32 cellular contexts compared by ENCODE assay signal in the genomic region with DNA sequence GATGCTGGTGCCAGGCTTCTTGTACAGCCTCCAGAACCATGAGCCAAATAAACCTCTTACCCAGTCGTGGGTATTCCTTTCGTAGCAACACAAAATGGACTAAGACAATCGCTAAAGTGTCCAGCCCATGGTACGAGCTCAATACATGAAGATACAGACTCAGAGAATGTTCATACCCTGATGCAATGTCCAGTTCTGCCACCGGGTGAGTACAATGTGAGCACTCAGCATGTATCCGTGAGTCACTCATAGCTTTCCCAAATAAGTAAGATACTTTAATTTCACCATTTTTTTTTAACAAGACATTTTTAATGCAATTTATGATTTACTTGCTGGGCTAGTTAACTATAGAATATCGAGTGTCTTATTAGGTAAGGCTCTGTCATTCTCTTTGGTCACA. TPM values are rescaled to one million over a fixed set of nuclear protein-coding genes. Genes with fewer than 3 reads are reported as not detected.
DNase-seq lines count a peak whose midpoint lies in the region; ATAC-seq and TF ChIP-seq lines count a peak whose summit lies in the region.
"Had no signal": no experiment of that assay in that cellular context is flagged by ENCODE, and none has a peak within 500 bp of the region (broad histone marks: within the 10 kb centered on the region; RNA-seq: fewer than 3 reads in every experiment).

No MANE protein-coding gene starts in this region.

- H3K23ac ChIP-seq in mesenchymal stem cell (ENCODE audit: low read length in 2 of 2): no peak overlapping the region

- H2AK5ac ChIP-seq in mesenchymal stem cell (ENCODE audit: low read length, severe bottlenecking): peak overlapping the region; percentile 69

- H3K36me3 ChIP-seq in left ventricle myocardium inferior: no peaks in the 10 kb centered on the region
- H3K36me3 ChIP-seq in mesenchymal stem cell (ENCODE audit: control insufficient read depth in 1 of 2, insufficient read depth in 2 of 2, low read depth in 1 of 2, low read length in 2 of 2): no peaks in the 10 kb centered on the region
- no peaks in the 10 kb centered on the region for H3K36me3 ChIP-seq in CD8-positive, alpha-beta memory T cell (ENCODE audit: insufficient read depth, low read length)
- H3K36me3 ChIP-seq: HAP-1, sigmoid colon, stomach, tibial nerve had no signal

- ATAC-seq in right cardiac atrium (no peak), natural killer cell (no peak)
- ATAC-seq in effector memory CD8-positive, alpha-beta T cell (replicated peaks): no peak
- ATAC-seq: activated T-cell treated with anti-CD3 and anti-CD28 coated beads, Interleukin-2, amount 50 U/mL, for 4 hours; natural killer cell treated with Interleukin-12 subunit alpha and Interleukin-12 subunit beta and Interleukin-15 and Interleukin-18, amount 100 ng/mL, for 72 hours; T-helper 17 cell had no signal

- H3K14ac ChIP-seq in mesenchymal stem cell (ENCODE audit: low read length in 2 of 2): no peak overlapping the region

- H3K9me3 Mint-ChIP-seq in natural killer cell: peaks cover 0 to 2% of the 10 kb centered on the region in 2 donors
- peaks cover 0 to 4% (median 3%) of the 10 kb centered on the region in 5 donors for H3K9me3 Mint-ChIP-seq in CD8-positive, alpha-beta memory T cell
- H3K9me3 Mint-ChIP-seq in effector memory CD8-positive, alpha-beta T cell: peaks cover 7% of the 10 kb centered on the region in 2 donors
- peaks cover 2% of the 10 kb centered on the region for H3K9me3 Mint-ChIP-seq in activated naive CD8-positive, alpha-beta T cell treated with anti-CD3 and anti-CD28 coated beads for 36 hours
- H3K9me3 Mint-ChIP-seq: central memory CD8-positive, alpha-beta T cell had no signal

- H3K79me1 ChIP-seq in mesenchymal stem cell (replicated peaks; ENCODE audit: low read length, poor library complexity, severe bottlenecking): no peaks in the 10 kb centered on the region

- 91% methylated on average over 7 of the region's 7 CpGs for WGBS in right cardiac atrium
- WGBS in mesenchymal stem cell: 90% methylated on average over 6 of the region's 7 CpGs

- no peaks in the 10 kb centered on the region for H3K36me3 Mint-ChIP-seq in natural killer cell
- no peaks in the 10 kb centered on the region for H3K36me3 Mint-ChIP-seq in CD8-positive, alpha-beta memory T cell
- no peaks in the 10 kb centered on the region for H3K36me3 Mint-ChIP-seq in effector memory CD8-positive, alpha-beta T cell (ENCODE audit: insufficient read depth)
- H3K36me3 Mint-ChIP-seq in activated naive CD8-positive, alpha-beta T cell treated with anti-CD3 and anti-CD28 coated beads for 36 hours: no peaks in the 10 kb centered on the region
- H3K36me3 Mint-ChIP-seq: natural killer cell treated with Interleukin-12 subunit alpha and Interleukin-12 subunit beta and Interleukin-15 and Interleukin-18, amount 100 ng/mL, for 72 hours had no signal

- H3K4ac ChIP-seq in mesenchymal stem cell (ENCODE audit: low read depth in 1 of 2, low read length in 2 of 2): no peak overlapping the region

- TF ChIP-seq CTCF in left ventricle myocardium inferior (IDR thresholded peaks at IDR 0.05; ENCODE audit: borderline replicate concordance): no peak
- TF ChIP-seq CTCF in natural killer cell (IDR thresholded peaks at IDR 0.05): no peak

- DNase-seq in left ventricle myocardium inferior (no peak), right cardiac atrium (no peak), dermis blood vessel endothelial cell (peak; percentile 21), mesenchymal stem cell (no peak), natural killer cell (no peak)
- DNase-seq in CD8-positive, alpha-beta memory T cell: no peak
- DNase-seq in effector memory CD8-positive, alpha-beta T cell: no peak
- no peak for DNase-seq in activated naive CD8-positive, alpha-beta T cell treated with anti-CD3 and anti-CD28 coated beads for 36 hours
- DNase-seq: activated CD4-positive, alpha-beta T cell treated with anti-CD3 and anti-CD28 coated beads for 4 hours; activated T-cell treated with anti-CD3 and anti-CD28 coated beads, Interleukin-2, amount 50 U/mL, for 4 hours; AML-193; amniotic stem cell; DMS153; GF-D8; hippocampal formation; midbrain; NCI-H1105; NCI-H2029; NCI-H226; NCI-H748 treated with DMSO at 0.1 percent for 48 hours; sigmoid colon; stimulated activated CD8-positive, alpha-beta memory T cell treated with anti-CD3 and anti-CD28 coated beads, Interleukin-4, amount 100 ng/mL, for 48 hours; stomach; T-helper 17 cell had no signal

- H3K4me2 ChIP-seq in mesenchymal stem cell (ENCODE audit: low read length, poor library complexity, severe bottlenecking): no peak overlapping the region

- H2BK12ac ChIP-seq in mesenchymal stem cell (ENCODE audit: low read length in 2 of 2): no peak overlapping the region

- H3K4me1 ChIP-seq in left ventricle myocardium inferior (peaks cover 21% of the 10 kb centered on the region), right cardiac atrium (ENCODE audit: control insufficient read depth, insufficient read depth, low read length) (no peaks in the 10 kb centered on the region), mesenchymal stem cell (ENCODE audit: control insufficient read depth, insufficient read depth, low read depth, low read length) (peaks cover 9% of the 10 kb centered on the region)
- H3K4me1 ChIP-seq in CD8-positive, alpha-beta memory T cell (ENCODE audit: insufficient read depth, low read length): no peaks in the 10 kb centered on the region
- H3K4me1 ChIP-seq: HAP-1, parathyroid adenoma, sigmoid colon, stomach, tibial nerve had no signal

- intact Hi-C loops in left ventricle myocardium inferior (cut with micrococcal nuclease) (no loop called here), right cardiac atrium (cut with DNase I) (no loop called here), natural killer cell (cut with micrococcal nuclease) (no loop called here)

- H3K9ac ChIP-seq in mesenchymal stem cell (ENCODE audit: low read length): no peak overlapping the region
- H3K9ac ChIP-seq: parathyroid adenoma had no signal

- H3K9me3 ChIP-seq in left ventricle myocardium inferior (replicated peaks): no peaks in the 10 kb centered on the region
- H3K9me3 ChIP-seq in right cardiac atrium (ENCODE audit: control insufficient read depth, low read length): no peaks in the 10 kb centered on the region
- H3K9me3 ChIP-seq in mesenchymal stem cell (ENCODE audit: control insufficient read depth, low read length): peaks cover 4% of the 10 kb centered on the region
- no peaks in the 10 kb centered on the region for H3K9me3 ChIP-seq in CD8-positive, alpha-beta memory T cell (ENCODE audit: low read length)
- H3K9me3 ChIP-seq: HAP-1, sigmoid colon, stomach, tibial nerve had no signal

- H3K27ac ChIP-seq in left ventricle myocardium inferior (replicated peaks) (peak overlapping the region; percentile 39), right cardiac atrium (ENCODE audit: low read length) (no peak overlapping the region), mesenchymal stem cell (ENCODE audit: low read length, poor library complexity, severe bottlenecking) (no peak overlapping the region)
- no peak overlapping the region for H3K27ac ChIP-seq in CD8-positive, alpha-beta memory T cell (ENCODE audit: low read depth, low read length)
- H3K27ac ChIP-seq: HL-60, parathyroid adenoma, RWPE1, sigmoid colon, stomach, tibial nerve had no signal

- no peak overlapping the region for H2BK5ac ChIP-seq in mesenchymal stem cell (ENCODE audit: low read depth, low read length, poor library complexity, severe bottlenecking)

- no peak overlapping the region for H3K18ac ChIP-seq in mesenchymal stem cell (ENCODE audit: low read depth in 1 of 2, low read length in 2 of 2)

- POLR2A ChIA-PET in CD8-positive, alpha-beta memory T cell (lab: Charles Lee): no interaction called here

- no peak overlapping the region for H3K27ac Mint-ChIP-seq in natural killer cell
- no peak overlapping the region for H3K27ac Mint-ChIP-seq in CD8-positive, alpha-beta memory T cell
- no peak overlapping the region for H3K27ac Mint-ChIP-seq in effector memory CD8-positive, alpha-beta T cell
- no peak overlapping the region for H3K27ac Mint-ChIP-seq in activated naive CD8-positive, alpha-beta T cell treated with anti-CD3 and anti-CD28 coated beads for 36 hours
- H3K27ac Mint-ChIP-seq: natural killer cell treated with Interleukin-12 subunit alpha and Interleukin-12 subunit beta and Interleukin-15 and Interleukin-18, amount 100 ng/mL, for 72 hours; T-helper 17 cell had no signal

- peaks cover under 1 to 2% of the 10 kb centered on the region in 2 donors for H3K27me3 Mint-ChIP-seq in natural killer cell (ENCODE audit: low read depth in 2 of 2)
- H3K27me3 Mint-ChIP-seq in CD8-positive, alpha-beta memory T cell: peaks cover 0 to 3% of the 10 kb centered on the region in 2 donors
- H3K27me3 Mint-ChIP-seq in effector memory CD8-positive, alpha-beta T cell: peaks cover 0 to 1% of the 10 kb centered on the region in 2 donors
- H3K27me3 Mint-ChIP-seq in activated naive CD8-positive, alpha-beta T cell treated with anti-CD3 and anti-CD28 coated beads for 36 hours: peaks cover 4% of the 10 kb centered on the region
- H3K27me3 Mint-ChIP-seq: central memory CD8-positive, alpha-beta T cell; T-helper 17 cell had no signal

- H2BK120ac ChIP-seq in mesenchymal stem cell (ENCODE audit: low read depth, low read length): no peak overlapping the region

- no peak overlapping the region for H4K91ac ChIP-seq in mesenchymal stem cell (ENCODE audit: low read length)

- H2AFZ ChIP-seq in mesenchymal stem cell (ENCODE audit: low read depth, low read length): no peak overlapping the region
- H2AFZ ChIP-seq: parathyroid adenoma had no signal

- no peaks in the 10 kb centered on the region for H3K4me1 Mint-ChIP-seq in natural killer cell
- H3K4me1 Mint-ChIP-seq in CD8-positive, alpha-beta memory T cell: no peaks in the 10 kb centered on the region
- no peaks in the 10 kb centered on the region for H3K4me1 Mint-ChIP-seq in effector memory CD8-positive, alpha-beta T cell (ENCODE audit: low read depth in 2 of 2)
- no peaks in the 10 kb centered on the region for H3K4me1 Mint-ChIP-seq in activated naive CD8-positive, alpha-beta T cell treated with anti-CD3 and anti-CD28 coated beads for 36 hours
- H3K4me1 Mint-ChIP-seq: central memory CD8-positive, alpha-beta T cell; T-helper 17 cell had no signal

- no peak overlapping the region for H4K8ac ChIP-seq in mesenchymal stem cell (ENCODE audit: low read length)

- CTCF ChIA-PET in CD8-positive, alpha-beta memory T cell (lab: Charles Lee): no interaction called here

- H3K4me3 Mint-ChIP-seq in natural killer cell: no peak overlapping the region
- H3K4me3 Mint-ChIP-seq in CD8-positive, alpha-beta memory T cell: no peak overlapping the region
- no peak overlapping the region for H3K4me3 Mint-ChIP-seq in effector memory CD8-positive, alpha-beta T cell
- no peak overlapping the region for H3K4me3 Mint-ChIP-seq in activated naive CD8-positive, alpha-beta T cell treated with anti-CD3 and anti-CD28 coated beads for 36 hours
- H3K4me3 Mint-ChIP-seq: activated T-cell treated with anti-CD3 and anti-CD28 coated beads, Interleukin-2, amount 50 U/mL, for 4 hours; central memory CD8-positive, alpha-beta T cell; natural killer cell treated with Interleukin-12 subunit alpha and Interleukin-12 subunit beta and Interleukin-15 and Interleukin-18, amount 100 ng/mL, for 72 hours; T-helper 17 cell had no signal

- no peak overlapping the region for H2BK15ac ChIP-seq in mesenchymal stem cell (ENCODE audit: low read depth, poor library complexity, severe bottlenecking)

- H3K4me3 ChIP-seq in left ventricle myocardium inferior: no peak overlapping the region
- no peak overlapping the region for H3K4me3 ChIP-seq in right cardiac atrium (ENCODE audit: low read length)
- no peak overlapping the region for H3K4me3 ChIP-seq in mesenchymal stem cell (ENCODE audit: insufficient read depth in 1 of 2, low read depth in 1 of 2, low read length in 2 of 2)
- H3K4me3 ChIP-seq in CD8-positive, alpha-beta memory T cell (ENCODE audit: low read length): no peak overlapping the region
- H3K4me3 ChIP-seq: HAP-1, sigmoid colon, stomach, tibial nerve had no signal

- H3K27me3 ChIP-seq in left ventricle myocardium inferior (ENCODE audit: low read depth): no peaks in the 10 kb centered on the region
- no peaks in the 10 kb centered on the region for H3K27me3 ChIP-seq in right cardiac atrium (ENCODE audit: control insufficient read depth, insufficient read depth)
- peaks cover 0 to 4% of the 10 kb centered on the region in 2 experiments for H3K27me3 ChIP-seq in mesenchymal stem cell (ENCODE audit: control insufficient read depth in 1 of 2, insufficient read depth in 1 of 2, low read length in 2 of 2)
- H3K27me3 ChIP-seq in CD8-positive, alpha-beta memory T cell (ENCODE audit: insufficient read depth, low read length, poor library complexity, severe bottlenecking): no peaks in the 10 kb centered on the region
- H3K27me3 ChIP-seq: sigmoid colon, tibial nerve had no signal

RNA-seq across cellular contexts. Expression of a gene that starts 26.7 kb away (rescaled TPM):
- total RNA-seq in left ventricle myocardium inferior: 12.2 TPM
- 1 to 10 TPM; 3.6 to 8.5 (median 5.0) TPM for total RNA-seq in right cardiac atrium
- 3.8 TPM for polyA plus RNA-seq in right cardiac atrium
- total RNA-seq in dermis blood vessel endothelial cell: 9.7 and 12.2 TPM in 2 replicates
- 1.1 TPM for polyA plus RNA-seq in mesenchymal stem cell (2013, experiment 1 of 2)
- polyA plus RNA-seq in mesenchymal stem cell (2013, experiment 2 of 2): 1.1 TPM
- total RNA-seq in natural killer cell: not detected
- not detected for total RNA-seq in CD8-positive, alpha-beta memory T cell
- polyA plus RNA-seq in CD8-positive, alpha-beta memory T cell: not detected
- total RNA-seq in activated naive CD8-positive, alpha-beta T cell treated with anti-CD3 and anti-CD28 coated beads for 36 hours: not detected
- total RNA-seq: activated CD8-positive, alpha-beta memory T cell treated with anti-CD3 and anti-CD28 coated beads for 36 hours; natural killer cell treated with Interleukin-12 subunit alpha and Interleukin-12 subunit beta and Interleukin-15 and Interleukin-18, amount 100 ng/mL, for 72 hours had no signal

Comparison
In these comparisons a context has a peak if more than half of its experiments do, and no peak if none do; other contexts are left out.
1. RNA of a gene that starts 26.7 kb away (total RNA-seq): 12.2 TPM in left ventricle myocardium inferior (single experiment), 9.7 to 12.2 TPM in dermis blood vessel endothelial cell and 3.6 to 8.5 TPM in right cardiac atrium; not detected in natural killer cell, not detected in CD8-positive, alpha-beta memory T cell and not detected in activated naive CD8-positive, alpha-beta T cell treated with anti-CD3 and anti-CD28 coated beads for 36 hours; every median in the first group is over 4 times any median in the second.